In genomic region chr2:20257411-20257810, GRCh38 we compare ENCODE assay signal across 11 cellular contexts.
"Had no signal": no experiment of that assay in that cellular context is flagged by ENCODE, and none has a peak within 500 bp of the region (broad histone marks: within the 10 kb centered on the region; RNA-seq: fewer than 3 reads in every experiment).

No MANE protein-coding gene starts in this region.

- H3K9ac ChIP-seq: GM23248 had no signal

- H3K4me1 ChIP-seq: HAP-1 had no signal

- H3K9me3 ChIP-seq: HAP-1 had no signal

- H3K27ac ChIP-seq: GM23248 had no signal

- H3K4me2 ChIP-seq: GM23338 had no signal

- FAIRE-seq: H1, H54 had no signal

- ATAC-seq: GM23338, HCT116 had no signal

- DNase-seq: GM23248, GOT3, H7, H9, HCEC 1CT, HFFc6 had no signal

- H2AFZ ChIP-seq: GM23248, GM23338 had no signal

- H3K4me3 ChIP-seq: GM23248, GM23338, HAP-1 had no signal
